Comparison of ENCODE assay signal across 10 cellular contexts in the genomic region with DNA sequence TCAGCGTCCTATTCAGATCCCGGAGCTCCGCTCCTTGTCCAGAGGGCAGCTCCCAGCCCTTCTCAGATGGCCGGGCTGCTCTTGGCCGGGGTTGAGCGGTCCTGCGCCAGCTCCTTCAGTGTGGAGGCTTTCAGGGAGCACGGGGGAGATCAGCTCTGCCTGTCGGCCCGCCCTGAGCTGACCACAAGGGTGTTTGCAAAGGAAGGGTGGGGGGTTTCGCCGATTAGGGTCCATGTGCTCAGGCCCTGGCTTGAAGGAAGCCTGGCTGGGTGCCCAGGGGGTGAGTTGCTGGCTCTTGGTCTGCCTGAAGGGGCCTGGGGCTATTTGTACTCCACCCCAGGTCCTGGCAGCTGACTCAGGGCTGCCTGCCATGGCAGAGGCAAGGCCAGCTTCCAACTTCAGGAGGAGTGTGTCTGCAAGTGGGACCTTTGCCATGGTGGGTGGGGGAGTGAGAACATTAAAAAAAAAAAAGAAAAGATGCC.
DNase-seq lines count a peak whose midpoint lies in the region; ATAC-seq and TF ChIP-seq lines count a peak whose summit lies in the region.
"Had no signal": no experiment of that assay in that cellular context is flagged by ENCODE, and none has a peak within 500 bp of the region (broad histone marks: within the 10 kb centered on the region; RNA-seq: fewer than 3 reads in every experiment).

No MANE protein-coding gene starts in this region.

- peak overlapping the region; percentile 77 for H3K9ac ChIP-seq in PC-3 (ENCODE audit: low read length)

- H3K27ac ChIP-seq in PC-3 (ENCODE audit: low read length) (peak overlapping the region; percentile 98), esophagus squamous epithelium (peak overlapping the region; percentile 82 to 94 (median 84))

- H4K20me1 ChIP-seq in PC-3 (ENCODE audit: low read length), result no peaks in the 10 kb centered on the region

- no peaks in the 10 kb centered on the region for H3K27me3 Mint-ChIP-seq in activated CD4-positive, alpha-beta T cell treated with anti-CD3 and anti-CD28 coated beads, Interleukin-2, amount 10 ng/mL, durations not matched to agents 7 days and 5 days

- POLR2A ChIA-PET in PC-3 (lab: Charles Lee; ENCODE audit: unreplicated experiment), result interaction anchor here (0.5 to 0.6 kb wide), 3 partner anchors 19 to 414 kb away, joined by 3 to 5 read pairs (median 3); no protein-coding TSS in a partner anchor
- POLR2A ChIA-PET in activated CD4-positive, alpha-beta T cell treated with anti-CD3 and anti-CD28 coated beads, Interleukin-2, amount 10 ng/mL, durations not matched to agents 7 days and 5 days (lab: Charles Lee), result no interaction called here

- no peaks in the 10 kb centered on the region for H3K9me3 Mint-ChIP-seq in activated CD4-positive, alpha-beta T cell treated with anti-CD3 and anti-CD28 coated beads, Interleukin-2, amount 10 ng/mL, durations not matched to agents 7 days and 5 days

- no peaks in the 10 kb centered on the region for H3K79me2 ChIP-seq in PC-3 (ENCODE audit: low read length)

- H3K9me3 ChIP-seq in PC-3 (ENCODE audit: low read length) (no peaks in the 10 kb centered on the region), esophagus squamous epithelium (no peaks in the 10 kb centered on the region)

- peak overlapping the region; percentile 74 for H2AFZ ChIP-seq in PC-3 (ENCODE audit: low read length)

- ATAC-seq in PC-3, result peak; percentile 66
- ATAC-seq in GM18498 (IDR thresholded peaks at IDR 0.05; ENCODE audit: unreplicated experiment), result no peak
- ATAC-seq in HG02588 (IDR thresholded peaks at IDR 0.05; ENCODE audit: unreplicated experiment), result no peak

- DNase-seq in PC-3 (peak; percentile 81), esophagus squamous epithelium (lab: John Stamatoyannopoulos, UW) (no peak), midbrain (lab: John Stamatoyannopoulos, UW) (peak; percentile 76), ureter (ENCODE audit: low spot score) (peak; percentile 54), HPDE6-E6E7 (ENCODE audit: extremely low spot score) (no peak)
- DNase-seq in activated CD4-positive, alpha-beta T cell treated with anti-CD3 and anti-CD28 coated beads, Interleukin-2, amount 10 ng/mL, durations not matched to agents 7 days and 5 days, result no peak
- DNase-seq: activated naive CD4-positive, alpha-beta T cell treated with anti-CD3 and anti-CD28 coated beads, Interleukin-2, amount 50 U/mL, for 16 hours; KG1 had no signal

- no peaks in the 10 kb centered on the region for H3K9me2 ChIP-seq in PC-3 (replicated peaks; ENCODE audit: low read length)

- H3K4me1 ChIP-seq in PC-3 (ENCODE audit: insufficient read depth, low read length) (peaks cover 40% of the 10 kb centered on the region), esophagus squamous epithelium (peaks cover 30 to 83% (median 50%) of the 10 kb centered on the region in 3 donors)

- TF ChIP-seq CTCF in PC-3 (conservative IDR thresholded peaks at IDR 0.05; ENCODE audit: low read depth, low read length), result no peak
- no peak for TF ChIP-seq CTCF in esophagus squamous epithelium (IDR thresholded peaks at IDR 0.05)

- H3F3A ChIP-seq in PC-3 (ENCODE audit: low read length, unreplicated experiment), result peaks cover 2% of the 10 kb centered on the region

- H3K4me1 Mint-ChIP-seq in activated CD4-positive, alpha-beta T cell treated with anti-CD3 and anti-CD28 coated beads, Interleukin-2, amount 10 ng/mL, durations not matched to agents 7 days and 5 days, result no peaks in the 10 kb centered on the region

- CTCF ChIA-PET in PC-3 (lab: Charles Lee), result no interaction called here
- CTCF ChIA-PET in activated CD4-positive, alpha-beta T cell treated with anti-CD3 and anti-CD28 coated beads, Interleukin-2, amount 10 ng/mL, durations not matched to agents 7 days and 5 days (lab: Charles Lee), result no interaction called here

- intact Hi-C loops in PC-3 (cut with micrococcal nuclease), result loop anchor here (2.0 to 5.0 kb wide), 5 partner anchors 102 to 318 kb away; partner anchors contain the start of gene KLF4
- intact Hi-C loops in esophagus squamous epithelium (cut with DNase I), result loop anchor here (10.0 kb wide), 1 partner anchor 245 kb away; no protein-coding TSS in a partner anchor

- H3K4me3 Mint-ChIP-seq in activated CD4-positive, alpha-beta T cell treated with anti-CD3 and anti-CD28 coated beads, Interleukin-2, amount 10 ng/mL, durations not matched to agents 7 days and 5 days, result no peak overlapping the region

- no peak for TF ChIP-seq POLR2A in esophagus squamous epithelium (IDR thresholded peaks at IDR 0.05)

- no peaks in the 10 kb centered on the region for H3K36me3 Mint-ChIP-seq in activated CD4-positive, alpha-beta T cell treated with anti-CD3 and anti-CD28 coated beads, Interleukin-2, amount 10 ng/mL, durations not matched to agents 7 days and 5 days (ENCODE audit: low read depth)

- no peak overlapping the region for H3K27ac Mint-ChIP-seq in activated CD4-positive, alpha-beta T cell treated with anti-CD3 and anti-CD28 coated beads, Interleukin-2, amount 10 ng/mL, durations not matched to agents 7 days and 5 days

- H3K4me2 ChIP-seq in PC-3 (ENCODE audit: low read length), result peak overlapping the region; percentile 46

- H3K27me3 ChIP-seq in PC-3 (ENCODE audit: low read length), result no peaks in the 10 kb centered on the region
- no peaks in the 10 kb centered on the region for H3K27me3 ChIP-seq in esophagus squamous epithelium

- BruUV-seq in PC-3 (replicated peaks; lab: Mats Ljungman, UMichigan), result no TSS peak

- H3K4me3 ChIP-seq in PC-3 (ENCODE audit: low read length) (no peak overlapping the region), esophagus squamous epithelium (no peak overlapping the region)

- WGBS in esophagus squamous epithelium, 2 donors, result 32% methylated on average over 3 of the region's 12 CpGs; no CpG with 5 or more reads in 1 of the 2 donors

- H3K36me3 ChIP-seq in PC-3 (ENCODE audit: low read depth, low read length) (no peaks in the 10 kb centered on the region), esophagus squamous epithelium (no peaks in the 10 kb centered on the region)

Comparison
In these comparisons a context has a peak if more than half of its experiments do, and no peak if none do; other contexts are left out.
1. DNase-seq: peak in PC-3 (single experiment), midbrain (single experiment) and ureter (single experiment); none in esophagus squamous epithelium (single experiment), activated CD4-positive, alpha-beta T cell treated with anti-CD3 and anti-CD28 coated beads, Interleukin-2, amount 10 ng/mL, durations not matched to agents 7 days and 5 days (single experiment) and HPDE6-E6E7 (single experiment).